12 cellular contexts compared by ENCODE assay signal in genomic region chr4:137533855-137534254, GRCh38. TPM values are rescaled to one million over a fixed set of nuclear protein-coding genes. Genes with fewer than 3 reads are reported as not detected.
DNase-seq lines count a peak whose midpoint lies in the region; ATAC-seq and TF ChIP-seq lines count a peak whose summit lies in the region.
"Had no signal": no experiment of that assay in that cellular context is flagged by ENCODE, and none has a peak within 500 bp of the region (broad histone marks: within the 10 kb centered on the region; RNA-seq: fewer than 3 reads in every experiment).

No MANE protein-coding gene starts in this region.

- H3K27me3 ChIP-seq in right cardiac atrium (ENCODE audit: control insufficient read depth, insufficient read depth) (no peaks in the 10 kb centered on the region), prostate gland (replicated peaks; ENCODE audit: insufficient read depth) (no peaks in the 10 kb centered on the region), vagina (no peaks in the 10 kb centered on the region)
- H3K27me3 ChIP-seq: body of pancreas had no signal

- intact Hi-C loops in right cardiac atrium (cut with DNase I) (no loop called here), left ventricle myocardium superior (cut with micrococcal nuclease) (no loop called here), prostate gland (cut with DNase I) (loop anchor here (5.0 to 10.0 kb wide), 4 partner anchors 128 to 409 kb away; no protein-coding TSS in a partner anchor), vagina (cut with DNase I) (loop anchor here (10.0 kb wide), 1 partner anchor 171 kb away; no protein-coding TSS in a partner anchor)

- H3K4me1 ChIP-seq in right cardiac atrium (ENCODE audit: control insufficient read depth, insufficient read depth, low read length) (no peaks in the 10 kb centered on the region), prostate gland (replicated peaks) (no peaks in the 10 kb centered on the region), vagina (no peaks in the 10 kb centered on the region)

- DNase-seq in right cardiac atrium: no peak
- no peak for DNase-seq in left ventricle myocardium superior
- no peak for DNase-seq in fibroblast of mammary gland (ENCODE audit: low read depth)
- no peak for DNase-seq in prostate gland (ENCODE audit: low spot score)
- DNase-seq in vagina (ENCODE audit: extremely low spot score in 2 of 2): no peak
- DNase-seq in hypothalamus (lab: John Stamatoyannopoulos, UW): no peak
- DNase-seq in SHP77 treated with DMSO at 0.1 percent for 48 hours (lab: John Stamatoyannopoulos, UW): no peak
- DNase-seq: ACHN; activated CD4-positive, alpha-beta T cell treated with anti-CD3 and anti-CD28 coated beads, Interleukin-2, amount 10 ng/mL, durations not matched to agents 7 days and 5 days; body of pancreas; MM.1S had no signal

- H3K9me3 ChIP-seq in right cardiac atrium (ENCODE audit: control insufficient read depth, low read length) (no peaks in the 10 kb centered on the region), prostate gland (no peaks in the 10 kb centered on the region), vagina (no peaks in the 10 kb centered on the region)
- H3K9me3 ChIP-seq: body of pancreas had no signal

- H3K36me3 ChIP-seq in prostate gland (no peaks in the 10 kb centered on the region), vagina (no peaks in the 10 kb centered on the region)

- no peak for TF ChIP-seq CTCF in fibroblast of mammary gland (conservative IDR thresholded peaks at IDR 0.05; ENCODE audit: control insufficient read depth, insufficient read depth, low read depth, low read length)
- TF ChIP-seq CTCF in prostate gland (IDR thresholded peaks at IDR 0.05): no peak
- no peak for TF ChIP-seq CTCF in vagina (IDR thresholded peaks at IDR 0.05)

- TF ChIP-seq POLR2A in prostate gland (IDR thresholded peaks at IDR 0.05) (no peak), vagina (IDR thresholded peaks at IDR 0.05) (no peak)

- H3K4me3 ChIP-seq in right cardiac atrium (ENCODE audit: low read length): peak overlapping the region; percentile 85
- H3K4me3 ChIP-seq in fibroblast of mammary gland (ENCODE audit: control insufficient read depth, low read depth, low read length): peak overlapping the region; percentile 30
- H3K4me3 ChIP-seq in prostate gland: no peak overlapping the region
- peak overlapping the region; percentile 57 to 67 for H3K4me3 ChIP-seq in vagina
- H3K4me3 ChIP-seq: body of pancreas had no signal

- no peak for ATAC-seq in right cardiac atrium
- ATAC-seq in left ventricle myocardium superior: no peak
- ATAC-seq in HG03520 (IDR thresholded peaks at IDR 0.05; ENCODE audit: unreplicated experiment): no peak
- ATAC-seq: body of pancreas had no signal

- H3K27ac ChIP-seq in right cardiac atrium (ENCODE audit: low read length): peak overlapping the region; percentile 27
- H3K27ac ChIP-seq in prostate gland: peak overlapping the region; percentile 59 to 77
- peak overlapping the region; percentile 84 for H3K27ac ChIP-seq in vagina
- H3K27ac ChIP-seq: body of pancreas had no signal

- WGBS in right cardiac atrium: 57% methylated on average over 2 of the region's 2 CpGs
- 41% methylated on average over 2 of the region's 2 CpGs for WGBS in prostate gland

RNA-seq across cellular contexts. Expression of gene PCDH18, which starts 1.6 kb away (rescaled TPM):
- 1 to 10 TPM; 2.7 to 6.4 (median 4.5) TPM for total RNA-seq in right cardiac atrium
- 2.4 TPM for polyA plus RNA-seq in right cardiac atrium
- 3.9 TPM for total RNA-seq in left ventricle myocardium superior
- total RNA-seq in prostate gland: 10 to 100 TPM; 12.3 to 28.0 TPM
- 32.9 TPM for total RNA-seq in vagina

Comparison
In these comparisons a context has a peak if more than half of its experiments do, and no peak if none do; other contexts are left out.
1. H3K27ac ChIP-seq: peak in every context shown above with its lines; median percentile 84 in vagina; 68 in prostate gland; 27 in right cardiac atrium.
2. H3K4me3 ChIP-seq: peak in right cardiac atrium (single experiment), fibroblast of mammary gland (single experiment) and vagina (2 of 2); none in prostate gland (0 of 2).
3. intact Hi-C loops: an anchor here in prostate gland (5.0 to 10.0 kb wide) and vagina (10.0 kb wide); none called in right cardiac atrium and left ventricle myocardium superior.